ENCODE assay signal across 8 cellular contexts in genomic region chr20:34875657-34876160, GRCh38. TPM values are rescaled to one million over a fixed set of nuclear protein-coding genes. Genes with fewer than 3 reads are reported as not detected.
DNase-seq lines count a peak whose midpoint lies in the region; ATAC-seq and TF ChIP-seq lines count a peak whose summit lies in the region.

No MANE protein-coding gene starts in this region.

- no peak for ATAC-seq in activated B cell treated with CpG ODN at 0.5 μM for 24 hours (ENCODE audit: low read depth)
- no peak for ATAC-seq in HG02870 (IDR thresholded peaks at IDR 0.05; ENCODE audit: unreplicated experiment)

- no peak overlapping the region; the same call in 1 of the 2 replicates for H3K9ac ChIP-seq in iPS-20b (ENCODE audit: low read depth, low read length)

- no peaks in the 10 kb centered on the region for H3K27me3 Mint-ChIP-seq in activated CD4-positive, alpha-beta T cell treated with anti-CD3 and anti-CD28 coated beads, Interleukin-2, amount 10 ng/mL, durations not matched to agents 24 days and 14 days
- no peaks in the 10 kb centered on the region for H3K27me3 Mint-ChIP-seq in activated B cell treated with CpG ODN at 0.5 μM for 24 hours

- H3K27me3 ChIP-seq in iPS-20b (ENCODE audit: insufficient read depth, low read length): peaks cover 41% of the 10 kb centered on the region
- H3K27me3 ChIP-seq in thymus (ENCODE audit: control insufficient read depth, insufficient read depth): peaks cover 5% of the 10 kb centered on the region

- H3K36me3 Mint-ChIP-seq in activated CD4-positive, alpha-beta T cell treated with anti-CD3 and anti-CD28 coated beads, Interleukin-2, amount 10 ng/mL, durations not matched to agents 24 days and 14 days (ENCODE audit: low read depth): peaks cover 5% of the 10 kb centered on the region
- H3K36me3 Mint-ChIP-seq in activated B cell treated with CpG ODN at 0.5 μM for 24 hours (ENCODE audit: low read depth): no peaks in the 10 kb centered on the region

- peaks cover 66% of the 10 kb centered on the region for H3K4me1 Mint-ChIP-seq in activated CD4-positive, alpha-beta T cell treated with anti-CD3 and anti-CD28 coated beads, Interleukin-2, amount 10 ng/mL, durations not matched to agents 24 days and 14 days
- H3K4me1 Mint-ChIP-seq in activated B cell treated with CpG ODN at 0.5 μM for 24 hours: peaks cover 53% of the 10 kb centered on the region

- H3K27ac Mint-ChIP-seq in activated CD4-positive, alpha-beta T cell treated with anti-CD3 and anti-CD28 coated beads, Interleukin-2, amount 10 ng/mL, durations not matched to agents 24 days and 14 days: peak overlapping the region; percentile 89
- H3K27ac Mint-ChIP-seq in activated B cell treated with CpG ODN at 0.5 μM for 24 hours: peak overlapping the region; percentile 25

- H3K4me1 ChIP-seq in iPS-20b (ENCODE audit: insufficient read depth, low read length): no peaks in the 10 kb centered on the region; the same call in 1 of the 2 replicates
- peaks cover 12% of the 10 kb centered on the region for H3K4me1 ChIP-seq in thymus (ENCODE audit: control insufficient read depth, insufficient read depth, low read length)

- DNase-seq in activated CD4-positive, alpha-beta T cell treated with anti-CD3 and anti-CD28 coated beads, Interleukin-2, amount 10 ng/mL, durations not matched to agents 24 days and 14 days: no peak
- no peak for DNase-seq in activated CD4-positive, alpha-beta T cell treated with anti-CD3 and anti-CD28 coated beads for 4 hours
- no peak for DNase-seq in activated B cell treated with CpG ODN at 0.5 μM for 24 hours
- DNase-seq in NCI-H2171 (lab: John Stamatoyannopoulos, UW): no peak
- DNase-seq in GM19238 (ENCODE audit: insufficient read length, low spot score): no peak

- no peaks in the 10 kb centered on the region for H3K9me3 Mint-ChIP-seq in activated CD4-positive, alpha-beta T cell treated with anti-CD3 and anti-CD28 coated beads, Interleukin-2, amount 10 ng/mL, durations not matched to agents 24 days and 14 days
- H3K9me3 Mint-ChIP-seq in activated B cell treated with CpG ODN at 0.5 μM for 24 hours: no peaks in the 10 kb centered on the region

- CTCF ChIA-PET in activated B cell treated with CpG ODN at 0.5 μM for 24 hours (lab: Charles Lee): no interaction called here

- H3K9me3 ChIP-seq in iPS-20b (ENCODE audit: insufficient read depth, low read depth, low read length) (no peaks in the 10 kb centered on the region), thymus (ENCODE audit: control insufficient read depth) (no peaks in the 10 kb centered on the region)

- H3K36me3 ChIP-seq in iPS-20b (ENCODE audit: insufficient read depth, low read depth, low read length) (no peaks in the 10 kb centered on the region), thymus (ENCODE audit: control insufficient read depth, insufficient read depth) (no peaks in the 10 kb centered on the region)

- WGBS in thymus: 7% methylated on average over 10 of the region's 10 CpGs

- POLR2A ChIA-PET in activated B cell treated with CpG ODN at 0.5 μM for 24 hours (lab: Charles Lee): interaction anchor here (0.8 to 1.7 kb wide), 5 partner anchors 13 to 1077 kb away, joined by 3 to 16 read pairs (median 4); partner anchors contain the start of genes EDEM2, GSS and MYH7B

- H3K4me3 Mint-ChIP-seq in activated CD4-positive, alpha-beta T cell treated with anti-CD3 and anti-CD28 coated beads, Interleukin-2, amount 10 ng/mL, durations not matched to agents 24 days and 14 days: peak overlapping the region; percentile 96
- H3K4me3 Mint-ChIP-seq in activated B cell treated with CpG ODN at 0.5 μM for 24 hours: peak overlapping the region; percentile 86

- intact Hi-C loops in activated CD4-positive, alpha-beta T cell treated with anti-CD3 and anti-CD28 coated beads, Interleukin-2, amount 10 ng/mL, durations not matched to agents 24 days and 14 days (cut with micrococcal nuclease): loop anchor here (1.0 to 5.0 kb wide), 6 partner anchors 16 to 883 kb away; partner anchors contain the start of genes EDEM2, GSS, MYH7B and RALY
- intact Hi-C loops in activated B cell treated with CpG ODN at 0.5 μM for 24 hours (cut with micrococcal nuclease): loop anchor here (1.0 to 10.0 kb wide), 9 partner anchors 50 to 1079 kb away; partner anchors contain the start of genes AHCY, DYNLRB1, ERGIC3 and GSS

- H3K27ac ChIP-seq in iPS-20b (ENCODE audit: low read length) (no peak overlapping the region), thymus (ENCODE audit: low read depth) (peak overlapping the region; percentile 55)

- no peak for TF ChIP-seq CTCF in activated B cell treated with CpG ODN at 0.5 μM for 24 hours (IDR thresholded peaks at IDR 0.05)

- H3K4me3 ChIP-seq in iPS-20b (ENCODE audit: low read length) (peak overlapping the region; percentile 59), thymus (ENCODE audit: low read length) (peak overlapping the region; percentile 78)

RNA-seq across cellular contexts. Expression of gene ACSS2, which starts 0.7 kb away (rescaled TPM):
- total RNA-seq in activated CD4-positive, alpha-beta T cell treated with anti-CD3 and anti-CD28 coated beads, Interleukin-2, amount 10 ng/mL, durations not matched to agents 24 days and 14 days: 44.8 and 54.4 TPM in 2 replicates
- 8.4 and 11.3 TPM in 2 replicates for total RNA-seq in activated B cell treated with CpG ODN at 0.5 μM for 24 hours
- 26.1 TPM for polyA plus RNA-seq in thymus

RNA-seq across cellular contexts. Expression of gene GGT7, which starts 3.1 kb away (rescaled TPM):
- total RNA-seq in activated CD4-positive, alpha-beta T cell treated with anti-CD3 and anti-CD28 coated beads, Interleukin-2, amount 10 ng/mL, durations not matched to agents 24 days and 14 days: 12.8 and 14.8 TPM in 2 replicates
- total RNA-seq in activated B cell treated with CpG ODN at 0.5 μM for 24 hours: 17.6 and 20.6 TPM in 2 replicates
- polyA plus RNA-seq in thymus: 19.4 TPM

RNA-seq across cellular contexts. Expression of gene NCOA6, which starts 50.3 kb away (rescaled TPM):
- 25.1 and 26.8 TPM in 2 replicates for total RNA-seq in activated CD4-positive, alpha-beta T cell treated with anti-CD3 and anti-CD28 coated beads, Interleukin-2, amount 10 ng/mL, durations not matched to agents 24 days and 14 days
- 23.7 and 24.0 TPM in 2 replicates for total RNA-seq in activated B cell treated with CpG ODN at 0.5 μM for 24 hours
- 35.6 TPM for polyA plus RNA-seq in thymus
